1 cellular context compared by ENCODE assay signal in genomic region chr19:33521480-33522370, GRCh38.
A peak's percentile ranks its signal among the peaks of the same experiment; 100 is the strongest.
TF ChIP-seq lines count a peak whose summit lies in the region.

PEPD (minus strand) TSS chr19:33521791; CDS start chr19:33521760, 31 bp downstream.

TF ChIP-seq in HEK293, 187 proteins besides CTCF, POLR2A, EP300 and RAD21 (continued from another document and continues in another):
- TF ChIP-seq, protein P1, sequence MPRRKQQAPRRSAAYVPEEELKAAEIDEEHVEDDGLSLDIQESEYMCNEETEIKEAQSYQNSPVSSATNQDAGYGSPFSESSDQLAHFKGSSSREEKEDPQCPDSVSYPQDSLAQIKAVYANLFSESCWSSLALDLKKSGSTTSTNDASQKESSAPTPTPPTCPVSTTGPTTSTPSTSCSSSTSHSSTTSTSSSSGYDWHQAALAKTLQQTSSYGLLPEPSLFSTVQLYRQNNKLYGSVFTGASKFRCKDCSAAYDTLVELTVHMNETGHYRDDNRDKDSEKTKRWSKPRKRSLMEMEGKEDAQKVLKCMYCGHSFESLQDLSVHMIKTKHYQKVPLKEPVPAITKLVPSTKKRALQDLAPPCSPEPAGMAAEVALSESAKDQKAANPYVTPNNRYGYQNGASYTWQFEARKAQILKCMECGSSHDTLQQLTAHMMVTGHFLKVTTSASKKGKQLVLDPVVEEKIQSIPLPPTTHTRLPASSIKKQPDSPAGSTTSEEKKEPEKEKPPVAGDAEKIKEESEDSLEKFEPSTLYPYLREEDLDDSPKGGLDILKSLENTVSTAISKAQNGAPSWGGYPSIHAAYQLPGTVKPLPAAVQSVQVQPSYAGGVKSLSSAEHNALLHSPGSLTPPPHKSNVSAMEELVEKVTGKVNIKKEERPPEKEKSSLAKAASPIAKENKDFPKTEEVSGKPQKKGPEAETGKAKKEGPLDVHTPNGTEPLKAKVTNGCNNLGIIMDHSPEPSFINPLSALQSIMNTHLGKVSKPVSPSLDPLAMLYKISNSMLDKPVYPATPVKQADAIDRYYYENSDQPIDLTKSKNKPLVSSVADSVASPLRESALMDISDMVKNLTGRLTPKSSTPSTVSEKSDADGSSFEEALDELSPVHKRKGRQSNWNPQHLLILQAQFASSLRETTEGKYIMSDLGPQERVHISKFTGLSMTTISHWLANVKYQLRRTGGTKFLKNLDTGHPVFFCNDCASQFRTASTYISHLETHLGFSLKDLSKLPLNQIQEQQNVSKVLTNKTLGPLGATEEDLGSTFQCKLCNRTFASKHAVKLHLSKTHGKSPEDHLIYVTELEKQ (tag by site-specific recombination; IDR thresholded peaks at IDR 0.05; ENCODE audit: borderline replicate concordance), result peak; percentile 77
- TF ChIP-seq BCL6B (tag by site-specific recombination; IDR thresholded peaks at IDR 0.05) (no peak), YY1 (tag by site-specific recombination; IDR thresholded peaks at IDR 0.05) (peak; percentile 99), ZBTB10 (tag by site-specific recombination; IDR thresholded peaks at IDR 0.05) (peak; percentile 65; the same call in 1 of the 2 replicates), SP2 (tag by site-specific recombination; IDR thresholded peaks at IDR 0.05) (peak; percentile 98), OSR2 (tag by site-specific recombination; IDR thresholded peaks at IDR 0.05) (no peak; the same call in 1 of the 2 replicates), ZNF394 (tag by site-specific recombination; IDR thresholded peaks at IDR 0.05; ENCODE audit: borderline replicate concordance) (peak; percentile 63), ZNF596 (tag by site-specific recombination; IDR thresholded peaks at IDR 0.05) (no peak), ZBTB21 (tag by site-specific recombination; IDR thresholded peaks at IDR 0.05) (peak; percentile 74), ZBTB7A (tag by site-specific recombination; IDR thresholded peaks at IDR 0.05; ENCODE audit: low read depth) (peak; percentile 69), PRDM10 (tag by site-specific recombination; IDR thresholded peaks at IDR 0.05) (no peak), KLF7 (tag by site-specific recombination; IDR thresholded peaks at IDR 0.05; ENCODE audit: borderline replicate concordance) (peak; percentile 98), ZNF341 (tag by site-specific recombination; IDR thresholded peaks at IDR 0.05; ENCODE audit: low read depth) (0 out of 2 replicates have a peak, but pooled peaks have one; percentile 9), ZSCAN30 (tag by site-specific recombination; IDR thresholded peaks at IDR 0.05) (peak; percentile 71), ZNF785 (tag by site-specific recombination; IDR thresholded peaks at IDR 0.05) (peak; percentile 94), KLF8 (tag by site-specific recombination; IDR thresholded peaks at IDR 0.05) (peak; percentile 100), ZNF843 (tag by site-specific recombination; IDR thresholded peaks at IDR 0.05) (peak; percentile 92), INSM2 (tag by site-specific recombination; IDR thresholded peaks at IDR 0.05) (peak; percentile 91), SCRT2 (tag by site-specific recombination; IDR thresholded peaks at IDR 0.05) (peak; percentile 43; the same call in 1 of the 2 replicates), ZNF121 (tag by site-specific recombination; IDR thresholded peaks at IDR 0.05) (peak; percentile 61; the same call in 1 of the 2 replicates), ZNF138 (tag by site-specific recombination; IDR thresholded peaks at IDR 0.05; ENCODE audit: borderline replicate concordance) (no peak), KLF16 (tag by site-specific recombination; IDR thresholded peaks at IDR 0.05) (peak; percentile 99), ZNF629 (tag by site-specific recombination; IDR thresholded peaks at IDR 0.05) (peak; percentile 84), ZNF2 (tag by site-specific recombination; IDR thresholded peaks at IDR 0.05) (peak; percentile 84; the same call in 1 of the 2 replicates), ZBTB8A (tag by site-specific recombination; IDR thresholded peaks at IDR 0.05) (peak; percentile 70), KLF9 (tag by site-specific recombination; IDR thresholded peaks at IDR 0.05; ENCODE audit: low read depth) (peak; percentile 98), IKZF3 (tag by site-specific recombination; IDR thresholded peaks at IDR 0.05) (peak; percentile 90), ZNF133 (tag by site-specific recombination; IDR thresholded peaks at IDR 0.05) (peak; percentile 47; the same call in 1 of the 2 replicates), ZNF792 (tag by site-specific recombination; IDR thresholded peaks at IDR 0.05) (peak; percentile 80; the same call in 1 of the 2 replicates), ZNF335 (tag by site-specific recombination; conservative IDR thresholded peaks at IDR 0.05) (peak; percentile 86), ZNF266 (tag by site-specific recombination; IDR thresholded peaks at IDR 0.05; ENCODE audit: low read depth) (0 out of 2 replicates have a peak, but pooled peaks have one; percentile 23), ZNF510 (tag by site-specific recombination; IDR thresholded peaks at IDR 0.05; ENCODE audit: insufficient replicate concordance) (no peak), ZNF707 (tag by site-specific recombination; IDR thresholded peaks at IDR 0.05) (no peak), REPIN1 (tag by site-specific recombination; IDR thresholded peaks at IDR 0.05; ENCODE audit: low read depth) (peak; percentile 89; the same call in 1 of the 2 replicates), YY2 (tag by site-specific recombination; IDR thresholded peaks at IDR 0.05) (peak; percentile 100), ZNF768 (tag by site-specific recombination; IDR thresholded peaks at IDR 0.05) (no peak), ZNF423 (tag by site-specific recombination; IDR thresholded peaks at IDR 0.05) (peak; percentile 58; the same call in 1 of the 2 replicates), ZNF701 (tag by site-specific recombination; IDR thresholded peaks at IDR 0.05) (peak; percentile 32; the same call in 1 of the 2 replicates), ZSCAN16 (tag by site-specific recombination; IDR thresholded peaks at IDR 0.05) (0 out of 2 replicates have a peak, but pooled peaks have one; percentile 20), ZNF561 (tag by site-specific recombination; IDR thresholded peaks at IDR 0.05; ENCODE audit: borderline replicate concordance) (no peak; the same call in 1 of the 2 replicates), RBAK (tag by site-specific recombination; IDR thresholded peaks at IDR 0.05) (peak; percentile 47; the same call in 1 of the 2 replicates)
- TF ChIP-seq, protein P2, sequence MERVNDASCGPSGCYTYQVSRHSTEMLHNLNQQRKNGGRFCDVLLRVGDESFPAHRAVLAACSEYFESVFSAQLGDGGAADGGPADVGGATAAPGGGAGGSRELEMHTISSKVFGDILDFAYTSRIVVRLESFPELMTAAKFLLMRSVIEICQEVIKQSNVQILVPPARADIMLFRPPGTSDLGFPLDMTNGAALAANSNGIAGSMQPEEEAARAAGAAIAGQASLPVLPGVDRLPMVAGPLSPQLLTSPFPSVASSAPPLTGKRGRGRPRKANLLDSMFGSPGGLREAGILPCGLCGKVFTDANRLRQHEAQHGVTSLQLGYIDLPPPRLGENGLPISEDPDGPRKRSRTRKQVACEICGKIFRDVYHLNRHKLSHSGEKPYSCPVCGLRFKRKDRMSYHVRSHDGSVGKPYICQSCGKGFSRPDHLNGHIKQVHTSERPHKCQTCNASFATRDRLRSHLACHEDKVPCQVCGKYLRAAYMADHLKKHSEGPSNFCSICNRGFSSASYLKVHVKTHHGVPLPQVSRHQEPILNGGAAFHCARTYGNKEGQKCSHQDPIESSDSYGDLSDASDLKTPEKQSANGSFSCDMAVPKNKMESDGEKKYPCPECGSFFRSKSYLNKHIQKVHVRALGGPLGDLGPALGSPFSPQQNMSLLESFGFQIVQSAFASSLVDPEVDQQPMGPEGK (tag by site-specific recombination; IDR thresholded peaks at IDR 0.05), result peak; percentile 89; the same call in 1 of the 2 replicates
- TF ChIP-seq, protein P3, sequence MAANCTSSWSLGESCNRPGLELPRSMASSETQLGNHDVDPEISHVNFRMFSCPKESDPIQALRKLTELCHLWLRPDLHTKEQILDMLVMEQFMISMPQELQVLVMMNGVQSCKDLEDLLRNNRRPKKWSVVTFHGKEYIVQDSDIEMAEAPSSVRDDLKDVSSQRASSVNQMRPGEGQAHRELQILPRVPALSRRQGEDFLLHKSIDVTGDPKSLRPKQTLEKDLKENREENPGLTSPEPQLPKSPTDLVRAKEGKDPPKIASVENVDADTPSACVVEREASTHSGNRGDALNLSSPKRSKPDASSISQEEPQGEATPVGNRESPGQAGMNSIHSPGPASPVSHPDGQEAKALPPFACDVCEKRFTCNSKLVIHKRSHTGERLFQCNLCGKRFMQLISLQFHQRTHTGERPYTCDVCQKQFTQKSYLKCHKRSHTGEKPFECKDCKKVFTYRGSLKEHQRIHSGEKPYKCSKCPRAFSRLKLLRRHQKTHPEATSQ (tag by site-specific recombination; IDR thresholded peaks at IDR 0.05), result peak; percentile 87
- TF ChIP-seq, protein P4, sequence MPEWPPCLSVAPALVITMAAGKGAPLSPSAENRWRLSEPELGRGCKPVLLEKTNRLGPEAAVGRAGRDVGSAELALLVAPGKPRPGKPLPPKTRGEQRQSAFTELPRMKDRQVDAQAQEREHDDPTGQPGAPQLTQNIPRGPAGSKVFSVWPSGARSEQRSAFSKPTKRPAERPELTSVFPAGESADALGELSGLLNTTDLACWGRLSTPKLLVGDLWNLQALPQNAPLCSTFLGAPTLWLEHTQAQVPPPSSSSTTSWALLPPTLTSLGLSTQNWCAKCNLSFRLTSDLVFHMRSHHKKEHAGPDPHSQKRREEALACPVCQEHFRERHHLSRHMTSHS (tag by site-specific recombination; IDR thresholded peaks at IDR 0.05), result peak; percentile 73; the same call in 1 of the 2 replicates
- TF ChIP-seq, protein P5, sequence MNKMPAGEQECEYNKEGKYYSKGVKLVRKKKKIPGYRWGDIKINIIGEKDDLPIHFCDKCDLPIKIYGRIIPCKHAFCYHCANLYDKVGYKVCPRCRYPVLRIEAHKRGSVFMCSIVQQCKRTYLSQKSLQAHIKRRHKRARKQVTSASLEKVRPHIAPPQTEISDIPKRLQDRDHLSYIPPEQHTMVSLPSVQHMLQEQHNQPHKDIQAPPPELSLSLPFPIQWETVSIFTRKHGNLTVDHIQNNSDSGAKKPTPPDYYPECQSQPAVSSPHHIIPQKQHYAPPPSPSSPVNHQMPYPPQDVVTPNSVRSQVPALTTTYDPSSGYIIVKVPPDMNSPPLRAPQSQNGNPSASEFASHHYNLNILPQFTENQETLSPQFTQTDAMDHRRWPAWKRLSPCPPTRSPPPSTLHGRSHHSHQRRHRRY (tag by site-specific recombination; IDR thresholded peaks at IDR 0.05), result no peak
